11 cellular contexts compared by ENCODE assay signal in genomic region chr17:17853811-17854527, GRCh38. TPM values are rescaled to one million over a fixed set of nuclear protein-coding genes. Genes with fewer than 3 reads are reported as not detected.
DNase-seq lines count a peak whose midpoint lies in the region; ATAC-seq and TF ChIP-seq lines count a peak whose summit lies in the region.
"Had no signal": no experiment of that assay in that cellular context is flagged by ENCODE, and none has a peak within 500 bp of the region (broad histone marks: within the 10 kb centered on the region; RNA-seq: fewer than 3 reads in every experiment).

No MANE protein-coding gene starts in this region.

- TF ChIP-seq POLR2A in Peyer's patch (IDR thresholded peaks at IDR 0.05): no peak

- DNase-seq in activated CD4-positive, alpha-beta T cell treated with anti-CD3 and anti-CD28 coated beads, Interleukin-2, amount 10 ng/mL, durations not matched to agents 7 days and 5 days: peak; percentile 14
- DNase-seq in activated CD4-positive, alpha-beta T cell treated with anti-CD3 and anti-CD28 coated beads, Interleukin-2, amount 50 U/mL, for 4 hours: no peak
- DNase-seq in Peyer's patch (no peak), ecto neural progenitor cell (ENCODE audit: low spot score) (no peak), psoas muscle (no peak), HT-29 (ENCODE audit: low spot score) (no peak)
- DNase-seq in activated naive CD8-positive, alpha-beta T cell treated with anti-CD3 and anti-CD28 coated beads for 36 hours: peak; percentile 75
- peak; percentile 64 for DNase-seq in stimulated activated CD8-positive, alpha-beta memory T cell treated with anti-CD3 and anti-CD28 coated beads, Interleukin-4, amount 100 ng/mL, for 48 hours
- DNase-seq: NCI-H345 had no signal

- peak overlapping the region; percentile 28 for H3K27ac Mint-ChIP-seq in activated CD4-positive, alpha-beta T cell treated with anti-CD3 and anti-CD28 coated beads, Interleukin-2, amount 10 ng/mL, durations not matched to agents 7 days and 5 days
- H3K27ac Mint-ChIP-seq in activated naive CD8-positive, alpha-beta T cell treated with anti-CD3 and anti-CD28 coated beads for 36 hours: peak overlapping the region; percentile 97
- H3K27ac Mint-ChIP-seq: type B pancreatic cell had no signal

- H3K27ac ChIP-seq in Peyer's patch (peak overlapping the region in 3 of 4 donors; percentile 56 to 85 (median 71)), psoas muscle (no peak overlapping the region)

- H3K27me3 Mint-ChIP-seq in activated CD4-positive, alpha-beta T cell treated with anti-CD3 and anti-CD28 coated beads, Interleukin-2, amount 10 ng/mL, durations not matched to agents 7 days and 5 days: no peaks in the 10 kb centered on the region
- no peaks in the 10 kb centered on the region for H3K27me3 Mint-ChIP-seq in activated naive CD8-positive, alpha-beta T cell treated with anti-CD3 and anti-CD28 coated beads for 36 hours
- H3K27me3 Mint-ChIP-seq: type B pancreatic cell had no signal

- WGBS in psoas muscle, 3 donors: 91 to 98% (median 92%) methylated on average over 8 of the region's 8 CpGs

- POLR2A ChIA-PET in activated CD4-positive, alpha-beta T cell treated with anti-CD3 and anti-CD28 coated beads, Interleukin-2, amount 10 ng/mL, durations not matched to agents 7 days and 5 days (lab: Charles Lee): interaction anchor here (1.1 kb wide), 1 partner anchor 172 kb away, joined by 3 read pairs; no protein-coding TSS in a partner anchor

- no peak for ATAC-seq in psoas muscle

- no peaks in the 10 kb centered on the region for H3K9me3 Mint-ChIP-seq in activated CD4-positive, alpha-beta T cell treated with anti-CD3 and anti-CD28 coated beads, Interleukin-2, amount 10 ng/mL, durations not matched to agents 7 days and 5 days
- H3K9me3 Mint-ChIP-seq in activated naive CD8-positive, alpha-beta T cell treated with anti-CD3 and anti-CD28 coated beads for 36 hours: no peaks in the 10 kb centered on the region
- H3K9me3 Mint-ChIP-seq: type B pancreatic cell had no signal

- H3K4me1 ChIP-seq in Peyer's patch (peaks cover 0 to 53% (median 17%) of the 10 kb centered on the region in 4 donors), psoas muscle (peaks cover 16% of the 10 kb centered on the region)

- peaks cover 73% of the 10 kb centered on the region for H3K4me1 Mint-ChIP-seq in activated CD4-positive, alpha-beta T cell treated with anti-CD3 and anti-CD28 coated beads, Interleukin-2, amount 10 ng/mL, durations not matched to agents 7 days and 5 days
- peaks cover 73% of the 10 kb centered on the region for H3K4me1 Mint-ChIP-seq in activated naive CD8-positive, alpha-beta T cell treated with anti-CD3 and anti-CD28 coated beads for 36 hours

- no peaks in the 10 kb centered on the region for H3K36me3 ChIP-seq in Peyer's patch
- peaks cover 0 to 15% of the 10 kb centered on the region in 2 donors for H3K36me3 ChIP-seq in psoas muscle (ENCODE audit: insufficient read depth in 1 of 2, low read depth in 1 of 2)
- H3K36me3 ChIP-seq: prostate gland had no signal

- H3K36me3 Mint-ChIP-seq in activated CD4-positive, alpha-beta T cell treated with anti-CD3 and anti-CD28 coated beads, Interleukin-2, amount 10 ng/mL, durations not matched to agents 7 days and 5 days (ENCODE audit: low read depth): peaks cover 21% of the 10 kb centered on the region
- peaks cover 11% of the 10 kb centered on the region for H3K36me3 Mint-ChIP-seq in activated naive CD8-positive, alpha-beta T cell treated with anti-CD3 and anti-CD28 coated beads for 36 hours
- H3K36me3 Mint-ChIP-seq: type B pancreatic cell had no signal

- CTCF ChIA-PET in activated CD4-positive, alpha-beta T cell treated with anti-CD3 and anti-CD28 coated beads, Interleukin-2, amount 10 ng/mL, durations not matched to agents 7 days and 5 days (lab: Charles Lee): interaction anchor here (0.6 to 3.4 kb wide), 18 partner anchors 9 to 552 kb away, joined by 3 to 15 read pairs (median 3); partner anchors contain the start of gene SREBF1

- intact Hi-C loops in psoas muscle (cut with DNase I): no loop called here

- no peak overlapping the region for H3K4me3 Mint-ChIP-seq in activated CD4-positive, alpha-beta T cell treated with anti-CD3 and anti-CD28 coated beads, Interleukin-2, amount 10 ng/mL, durations not matched to agents 7 days and 5 days
- H3K4me3 Mint-ChIP-seq in activated naive CD8-positive, alpha-beta T cell treated with anti-CD3 and anti-CD28 coated beads for 36 hours: peak overlapping the region; percentile 67
- H3K4me3 Mint-ChIP-seq: type B pancreatic cell had no signal

- no peak overlapping the region for H3K4me3 ChIP-seq in Peyer's patch
- H3K4me3 ChIP-seq in psoas muscle: no peak overlapping the region
- H3K4me3 ChIP-seq: prostate gland had no signal

- TF ChIP-seq CTCF in Peyer's patch (IDR thresholded peaks at IDR 0.05) (no peak), psoas muscle (IDR thresholded peaks at IDR 0.05) (no peak)

- no peaks in the 10 kb centered on the region for H3K27me3 ChIP-seq in Peyer's patch
- no peaks in the 10 kb centered on the region for H3K27me3 ChIP-seq in psoas muscle (ENCODE audit: insufficient read depth in 3 of 3, low read length in 2 of 3)

- H3K9me3 ChIP-seq in Peyer's patch (no peaks in the 10 kb centered on the region), psoas muscle (no peaks in the 10 kb centered on the region)
- H3K9me3 ChIP-seq: prostate gland had no signal

RNA-seq across cellular contexts. Expression of gene SREBF1, which starts 17.2 kb away (rescaled TPM):
- total RNA-seq in activated CD4-positive, alpha-beta T cell treated with anti-CD3 and anti-CD28 coated beads, Interleukin-2, amount 10 ng/mL, durations not matched to agents 7 days and 5 days: 100 to 1,000 TPM; 175 to 176 TPM
- total RNA-seq in Peyer's patch (100 to 1,000 TPM; 118 to 226 (median 185) TPM), psoas muscle (10 to 100 TPM; 16.1 to 43.0 (median 31.1) TPM)
- 100 to 1,000 TPM; 123 to 131 TPM for total RNA-seq in activated naive CD8-positive, alpha-beta T cell treated with anti-CD3 and anti-CD28 coated beads for 36 hours
- 10 to 100 TPM in 2 of 3 donors, 1 to 10 TPM in 1; 6.2 to 19.2 (median 17.7) TPM for polyA plus RNA-seq in psoas muscle
- 296 and 304 TPM in 2 replicates for total RNA-seq in HT-29 (2014; rRNA removed; shearing (Covaris generic))

Comparison
In these comparisons a context has a peak if more than half of its experiments do, and no peak if none do; other contexts are left out.
1. DNase-seq: peak in activated CD4-positive, alpha-beta T cell treated with anti-CD3 and anti-CD28 coated beads, Interleukin-2, amount 10 ng/mL, durations not matched to agents 7 days and 5 days (single experiment), activated naive CD8-positive, alpha-beta T cell treated with anti-CD3 and anti-CD28 coated beads for 36 hours (single experiment) and stimulated activated CD8-positive, alpha-beta memory T cell treated with anti-CD3 and anti-CD28 coated beads, Interleukin-4, amount 100 ng/mL, for 48 hours (single experiment); none in activated CD4-positive, alpha-beta T cell treated with anti-CD3 and anti-CD28 coated beads, Interleukin-2, amount 50 U/mL, for 4 hours (0 of 2), Peyer's patch (0 of 3), ecto neural progenitor cell (single experiment), psoas muscle (0 of 2) and HT-29 (single experiment).